Comparison of ENCODE assay signal across 9 cellular contexts in the genomic region with DNA sequence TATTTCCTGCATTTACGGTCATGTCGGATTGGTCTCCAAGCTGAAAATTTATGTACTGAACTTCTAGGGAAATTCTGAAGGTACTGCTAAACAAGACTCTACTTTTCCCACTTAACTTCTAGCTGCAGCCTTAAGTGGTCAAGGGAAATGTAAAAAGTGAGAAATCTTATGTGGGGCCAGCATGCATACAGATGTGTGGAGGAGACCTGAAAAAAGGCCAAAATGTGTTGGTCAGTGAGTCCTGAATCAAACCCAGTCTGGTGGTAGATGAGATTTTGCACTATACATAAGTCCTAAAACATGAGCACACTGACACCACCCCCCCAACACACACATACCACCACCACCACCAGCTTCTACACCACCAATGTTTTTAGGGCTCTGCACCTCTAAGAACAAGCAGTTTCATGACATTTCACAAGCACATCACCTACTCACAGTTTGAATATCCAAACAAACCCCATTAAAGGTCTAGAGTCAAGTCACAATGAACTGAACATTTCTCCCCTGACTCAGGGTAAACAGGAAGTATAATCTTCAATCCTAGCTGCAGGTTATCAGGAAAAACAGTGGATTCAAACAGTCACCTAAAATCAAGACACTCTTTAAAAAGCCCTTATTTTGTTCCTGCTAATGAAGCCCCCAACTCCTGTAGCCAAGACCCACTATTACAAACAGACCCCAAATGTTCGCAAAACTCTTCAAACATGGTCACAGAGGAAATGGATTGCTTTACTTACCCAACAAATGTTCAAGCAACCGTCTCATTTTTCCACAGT. TPM values are rescaled to one million over a fixed set of nuclear protein-coding genes. Genes with fewer than 3 reads are reported as not detected.
DNase-seq lines count a peak whose midpoint lies in the region; ATAC-seq and TF ChIP-seq lines count a peak whose summit lies in the region.
"Had no signal": no experiment of that assay in that cellular context is flagged by ENCODE, and none has a peak within 500 bp of the region (broad histone marks: within the 10 kb centered on the region; RNA-seq: fewer than 3 reads in every experiment).

No MANE protein-coding gene starts in this region.

- no peak for DNase-seq in CD14-positive monocyte (ENCODE audit: low spot score)
- DNase-seq in LNCaP clone FGC (ENCODE audit: low read depth): no peak
- no peak for DNase-seq in body of pancreas
- DNase-seq in middle frontal gyrus (ENCODE audit: extremely low spot score, low spot score): no peak
- DNase-seq in DMS 273 (lab: John Stamatoyannopoulos, UW; ENCODE audit: unreplicated experiment): no peak
- DNase-seq: naive B cell had no signal

- H3K4me3 ChIP-seq in LNCaP clone FGC (ENCODE audit: low read depth, low read length) (peak overlapping the region; percentile 53), body of pancreas (no peak overlapping the region), mononuclear cell (ENCODE audit: low read length) (peak overlapping the region; percentile 37)

- H3K27ac ChIP-seq in body of pancreas: peak overlapping the region; percentile 85 to 100 (median 98)

- no peak for ATAC-seq in body of pancreas
- ATAC-seq in HG03196 (IDR thresholded peaks at IDR 0.05; ENCODE audit: unreplicated experiment): no peak
- no peak for ATAC-seq in GM18517 (IDR thresholded peaks at IDR 0.05; ENCODE audit: unreplicated experiment)

- H3K36me3 Mint-ChIP-seq in CD14-positive monocyte: peaks cover 2 to 3% of the 10 kb centered on the region in 2 donors
- H3K36me3 Mint-ChIP-seq: naive B cell had no signal

- H3K27me3 Mint-ChIP-seq in CD14-positive monocyte (ENCODE audit: low read depth in 3 of 3): no peaks in the 10 kb centered on the region
- H3K27me3 Mint-ChIP-seq: naive B cell had no signal

- peaks cover 41% of the 10 kb centered on the region for H3K4me1 Mint-ChIP-seq in CD14-positive monocyte

- TF ChIP-seq POLR2A in body of pancreas (IDR thresholded peaks at IDR 0.05): no peak

- H3K4me3 Mint-ChIP-seq in CD14-positive monocyte: peak overlapping the region; percentile 56 to 95

- H3K4me1 ChIP-seq in body of pancreas (peaks cover 99% of the 10 kb centered on the region), mononuclear cell (ENCODE audit: insufficient read depth, low read length) (peaks cover 99% of the 10 kb centered on the region)

- H3K9me3 ChIP-seq in body of pancreas: no peaks in the 10 kb centered on the region
- no peaks in the 10 kb centered on the region for H3K9me3 ChIP-seq in mononuclear cell (ENCODE audit: low read depth, low read length)

- TF ChIP-seq CTCF in CD14-positive monocyte (IDR thresholded peaks at IDR 0.05) (no peak), LNCaP clone FGC (IDR thresholded peaks at IDR 0.05; ENCODE audit: control insufficient read depth, extremely low read depth, insufficient read depth) (no peak), body of pancreas (IDR thresholded peaks at IDR 0.05) (no peak)

- H3K36me3 ChIP-seq in body of pancreas (replicated peaks in 1 of 2; ENCODE audit: insufficient read depth in 1 of 2, low read depth in 2 of 2): no peaks in the 10 kb centered on the region

- intact Hi-C loops in CD14-positive monocyte (cut with micrococcal nuclease) (loop anchor here in 1 of 2 donors (5.0 to 10.0 kb wide), 2 partner anchors 420 to 1412 kb away; no protein-coding TSS in a partner anchor), body of pancreas (cut with DNase I) (no loop called here)

- WGBS in body of pancreas, 2 donors: 49 to 57% methylated on average over 4 of the region's 4 CpGs

- no peaks in the 10 kb centered on the region for H3K27me3 ChIP-seq in body of pancreas
- no peaks in the 10 kb centered on the region for H3K27me3 ChIP-seq in mononuclear cell (ENCODE audit: insufficient read depth, low read length)

- H3K9me3 Mint-ChIP-seq in CD14-positive monocyte: peaks cover 0 to 2% (median 0%) of the 10 kb centered on the region in 7 donors
- H3K9me3 Mint-ChIP-seq: naive B cell had no signal

- H3K27ac Mint-ChIP-seq in CD14-positive monocyte: peak overlapping the region; percentile 67 to 98 (median 94)

RNA-seq across cellular contexts. Expression of a gene that starts 1.6 kb away (rescaled TPM):
- polyA plus RNA-seq in CD14-positive monocyte: 1 to 10 TPM; 1.4 to 5.8 TPM
- total RNA-seq in body of pancreas: 10 to 100 TPM; 18.9 to 19.1 TPM
- 18.7 TPM for total RNA-seq in mononuclear cell

Comparison
In these comparisons a context has a peak if more than half of its experiments do, and no peak if none do; other contexts are left out.
1. H3K4me3 ChIP-seq: peak in LNCaP clone FGC (single experiment) and mononuclear cell (single experiment); none in body of pancreas (0 of 2).